20 cellular contexts compared by ENCODE assay signal in the genomic region with DNA sequence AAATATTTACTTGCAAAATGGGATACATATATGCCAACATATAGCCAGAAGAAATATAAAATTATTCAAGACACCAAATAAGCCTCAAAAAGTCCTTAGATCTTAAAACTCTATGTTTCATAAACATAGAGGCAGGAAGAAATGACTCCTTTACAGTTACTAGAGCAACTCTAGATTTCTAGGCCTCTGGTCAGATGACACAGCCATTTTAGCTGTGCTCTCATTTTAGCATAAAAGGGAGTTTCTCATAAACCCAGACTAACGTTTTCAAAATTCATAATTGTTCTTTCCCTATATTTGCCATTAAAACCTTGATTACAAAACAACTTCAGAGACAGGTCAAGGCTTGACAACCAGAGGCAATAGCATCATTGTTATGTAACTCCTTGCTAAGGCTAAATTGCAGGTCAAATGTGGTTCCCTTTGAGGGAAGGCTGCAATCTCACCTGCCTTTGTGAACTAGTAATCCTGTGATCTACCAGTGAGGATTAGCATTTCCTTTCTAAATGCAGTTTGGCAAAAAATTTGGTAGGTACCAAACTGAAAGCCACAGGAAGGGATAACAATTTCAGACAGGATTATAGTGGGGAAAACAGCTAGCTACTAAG. TPM values are rescaled to one million over a fixed set of nuclear protein-coding genes. Genes with fewer than 3 reads are reported as not detected.
DNase-seq lines count a peak whose midpoint lies in the region; ATAC-seq, FAIRE-seq and TF ChIP-seq lines count a peak whose summit lies in the region.
"Had no signal": no experiment of that assay in that cellular context is flagged by ENCODE, and none has a peak within 500 bp of the region (broad histone marks: within the 10 kb centered on the region; RNA-seq: fewer than 3 reads in every experiment).

No MANE protein-coding gene starts in this region.

- H2BK5ac ChIP-seq in mesenchymal stem cell (ENCODE audit: low read depth, low read length, poor library complexity, severe bottlenecking) = no peak overlapping the region

- H3K18ac ChIP-seq in mesenchymal stem cell (ENCODE audit: low read depth in 1 of 2, low read length in 2 of 2) = no peak overlapping the region

- no peak overlapping the region for H2BK15ac ChIP-seq in mesenchymal stem cell (ENCODE audit: low read depth, poor library complexity, severe bottlenecking)

- ATAC-seq in WTC11 (peak; percentile 86), foreskin keratinocyte (peak; percentile 24), GM18909 (IDR thresholded peaks at IDR 0.05; ENCODE audit: poor library complexity, unreplicated experiment) (no peak), gastroesophageal sphincter (no peak)
- ATAC-seq: left colon had no signal

- H3K9me3 ChIP-seq in mesenchymal stem cell (ENCODE audit: control insufficient read depth, low read length) (no peaks in the 10 kb centered on the region), gastroesophageal sphincter (no peaks in the 10 kb centered on the region), tibial artery (no peaks in the 10 kb centered on the region)
- H3K9me3 ChIP-seq: Caco-2, ovary, thyroid gland had no signal

- H3K36me3 ChIP-seq in mesenchymal stem cell (ENCODE audit: control insufficient read depth in 1 of 2, insufficient read depth in 2 of 2, low read depth in 1 of 2, low read length in 2 of 2) (peaks cover 0 to 4% of the 10 kb centered on the region in 2 experiments), gastroesophageal sphincter (no peaks in the 10 kb centered on the region), tibial artery (no peaks in the 10 kb centered on the region)
- H3K36me3 ChIP-seq: ovary, thyroid gland had no signal

- TF ChIP-seq EP300 in gastroesophageal sphincter (IDR thresholded peaks at IDR 0.05) = no peak

- 0 out of 2 replicates have a peak overlapping the region, but pooled peaks have one; percentile 27 for H3K4me3 Mint-ChIP-seq in WTC11

- H2AK5ac ChIP-seq in mesenchymal stem cell (ENCODE audit: low read length, severe bottlenecking) = no peak overlapping the region

- no peaks in the 10 kb centered on the region for H3K36me3 Mint-ChIP-seq in WTC11

- peak overlapping the region; percentile 86 for H3K27ac Mint-ChIP-seq in WTC11

- H3K4me2 ChIP-seq in mesenchymal stem cell (ENCODE audit: low read length, poor library complexity, severe bottlenecking) = no peak overlapping the region
- H3K4me2 ChIP-seq: hepatocyte had no signal

- no peak overlapping the region for H3K14ac ChIP-seq in mesenchymal stem cell (ENCODE audit: low read length in 2 of 2)

- no peaks in the 10 kb centered on the region for H3K27me3 Mint-ChIP-seq in WTC11 (ENCODE audit: low read depth)

- TF ChIP-seq CTCF in WTC11 (IDR thresholded peaks at IDR 0.05) = no peak
- no peak for TF ChIP-seq CTCF in foreskin keratinocyte (conservative IDR thresholded peaks at IDR 0.05)
- no peak for TF ChIP-seq CTCF in gastroesophageal sphincter (IDR thresholded peaks at IDR 0.05)
- no peak for TF ChIP-seq CTCF in tibial artery (IDR thresholded peaks at IDR 0.05)

- FAIRE-seq in H54 (lab: Jason Lieb, UNC) = peak; percentile 77

- peaks cover 47% of the 10 kb centered on the region for H3K4me1 Mint-ChIP-seq in WTC11

- no peak overlapping the region for H4K91ac ChIP-seq in mesenchymal stem cell (ENCODE audit: low read length)

- H3K4me1 ChIP-seq in foreskin keratinocyte (peaks cover 21% of the 10 kb centered on the region), mesenchymal stem cell (ENCODE audit: control insufficient read depth, insufficient read depth, low read depth, low read length) (no peaks in the 10 kb centered on the region), gastroesophageal sphincter (peaks cover 0 to 19% (median 0%) of the 10 kb centered on the region in 3 donors), tibial artery (no peaks in the 10 kb centered on the region)
- H3K4me1 ChIP-seq: Caco-2 had no signal

- no peak for TF ChIP-seq POLR2A in H54 (IDR thresholded peaks at IDR 0.05; ENCODE audit: low read depth, low read length)
- TF ChIP-seq POLR2A in gastroesophageal sphincter (IDR thresholded peaks at IDR 0.05) = no peak

- H3K79me1 ChIP-seq in mesenchymal stem cell (replicated peaks; ENCODE audit: low read length, poor library complexity, severe bottlenecking) = peaks cover 22% of the 10 kb centered on the region

- H3K4me3 ChIP-seq in mesenchymal stem cell (ENCODE audit: insufficient read depth in 1 of 2, low read depth in 1 of 2, low read length in 2 of 2) = no peak overlapping the region
- no peak overlapping the region for H3K4me3 ChIP-seq in gastroesophageal sphincter
- H3K4me3 ChIP-seq in tibial artery = no peak overlapping the region
- H3K4me3 ChIP-seq: hepatocyte, ovary, skin epidermis, thyroid gland had no signal

- H3K27ac ChIP-seq in foreskin keratinocyte = no peak overlapping the region
- H3K27ac ChIP-seq in mesenchymal stem cell (ENCODE audit: low read length, poor library complexity, severe bottlenecking) = no peak overlapping the region
- no peak overlapping the region for H3K27ac ChIP-seq in gastroesophageal sphincter
- no peak overlapping the region for H3K27ac ChIP-seq in tibial artery
- H3K27ac ChIP-seq: hepatocyte, ovary, thyroid gland had no signal

- H2BK12ac ChIP-seq in mesenchymal stem cell (ENCODE audit: low read length in 2 of 2) = no peak overlapping the region

- peak overlapping the region in 1 of 2 experiments; percentile 24 for H3K4ac ChIP-seq in mesenchymal stem cell (ENCODE audit: low read depth in 1 of 2, low read length in 2 of 2)

- WGBS in mesenchymal stem cell = 54% methylated on average over 1 of the region's 1 CpG
- WGBS in gastroesophageal sphincter (ENCODE audit: low coverage in 1 of 2), 2 donors = 21 to 28% methylated on average over 1 of the region's 1 CpG

- no peak overlapping the region for H3K9ac ChIP-seq in mesenchymal stem cell (ENCODE audit: low read length)

- peak; percentile 27 to 28 for DNase-seq in AML-193 (lab: John Stamatoyannopoulos, UW)
- no peak for DNase-seq in H54 (ENCODE audit: insufficient read length, low spot score)
- no peak for DNase-seq in WTC11 (ENCODE audit: low spot score)
- DNase-seq in foreskin keratinocyte = peak; percentile 37 to 57
- DNase-seq in mesenchymal stem cell = no peak
- no peak for DNase-seq in tibial artery
- DNase-seq: activated effector memory CD4-positive, alpha-beta T cell treated with Interleukin-2 at 50 U/mL for 16 hours; Caco-2; left colon; NCI-H1048; NCI-H748 treated with DMSO at 0.1 percent for 48 hours; ovary; thyroid gland had no signal

- intact Hi-C loops in tibial artery (cut with DNase I; ENCODE audit: low total_unique reads) = no loop called here

- no peak overlapping the region for H2BK120ac ChIP-seq in mesenchymal stem cell (ENCODE audit: low read depth, low read length)

- H4K8ac ChIP-seq in mesenchymal stem cell (ENCODE audit: low read length) = no peak overlapping the region

- H3K9me3 Mint-ChIP-seq in WTC11 = no peaks in the 10 kb centered on the region

- no peak overlapping the region for H2AFZ ChIP-seq in mesenchymal stem cell (ENCODE audit: low read depth, low read length)
- H2AFZ ChIP-seq: hepatocyte had no signal

- POLR2A ChIA-PET in WTC11 (lab: Charles Lee) = no interaction called here

- H3K27me3 ChIP-seq in foreskin keratinocyte (no peaks in the 10 kb centered on the region), mesenchymal stem cell (ENCODE audit: control insufficient read depth in 1 of 2, insufficient read depth in 1 of 2, low read length in 2 of 2) (no peaks in the 10 kb centered on the region), gastroesophageal sphincter (no peaks in the 10 kb centered on the region), tibial artery (no peaks in the 10 kb centered on the region)
- H3K27me3 ChIP-seq: hepatocyte, ovary, thyroid gland had no signal

- CTCF ChIA-PET in WTC11 (lab: Charles Lee) = no interaction called here

- H3K23ac ChIP-seq in mesenchymal stem cell (ENCODE audit: low read length in 2 of 2) = no peak overlapping the region

TF ChIP-seq in WTC11, 78 proteins besides CTCF, POLR2A, EP300 and RAD21 (continues in another document):
- no peak for TF ChIP-seq HMGA2 (CRISPR knock-in tag; IDR thresholded peaks at IDR 0.05)
- TF ChIP-seq RELA (CRISPR knock-in tag; IDR thresholded peaks at IDR 0.05; ENCODE audit: borderline replicate concordance) = no peak
- no peak for TF ChIP-seq ZNF671 (CRISPR knock-in tag; IDR thresholded peaks at IDR 0.05)
- no peak for TF ChIP-seq SP1 (CRISPR knock-in tag; conservative IDR thresholded peaks at IDR 0.05)
- TF ChIP-seq ZNF396 (CRISPR knock-in tag; IDR thresholded peaks at IDR 0.05; ENCODE audit: borderline replicate concordance) = no peak
- TF ChIP-seq, protein P1, sequence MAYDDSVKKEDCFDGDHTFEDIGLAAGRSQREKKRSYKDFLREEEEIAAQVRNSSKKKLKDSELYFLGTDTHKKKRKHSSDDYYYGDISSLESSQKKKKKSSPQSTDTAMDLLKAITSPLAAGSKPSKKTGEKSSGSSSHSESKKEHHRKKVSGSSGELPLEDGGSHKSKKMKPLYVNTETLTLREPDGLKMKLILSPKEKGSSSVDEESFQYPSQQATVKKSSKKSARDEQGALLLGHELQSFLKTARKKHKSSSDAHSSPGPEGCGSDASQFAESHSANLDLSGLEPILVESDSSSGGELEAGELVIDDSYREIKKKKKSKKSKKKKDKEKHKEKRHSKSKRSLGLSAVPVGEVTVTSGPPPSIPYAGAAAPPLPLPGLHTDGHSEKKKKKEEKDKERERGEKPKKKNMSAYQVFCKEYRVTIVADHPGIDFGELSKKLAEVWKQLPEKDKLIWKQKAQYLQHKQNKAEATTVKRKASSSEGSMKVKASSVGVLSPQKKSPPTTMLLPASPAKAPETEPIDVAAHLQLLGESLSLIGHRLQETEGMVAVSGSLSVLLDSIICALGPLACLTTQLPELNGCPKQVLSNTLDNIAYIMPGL (CRISPR knock-in tag; IDR thresholded peaks at IDR 0.05) = no peak

RNA-seq across cellular contexts. Expression of a gene that starts 8.2 kb away (rescaled TPM):
- total RNA-seq in WTC11 (2021) = 53.0 to 59.4 TPM (median 58.4 TPM) in 3 replicates
- total RNA-seq in foreskin keratinocyte = 103 and 114 TPM in 2 replicates
- polyA plus RNA-seq in foreskin keratinocyte = 121 and 140 TPM in 2 replicates
- polyA plus RNA-seq in mesenchymal stem cell (2013, experiment 1 of 2) = 59.6 TPM
- 61.7 TPM for polyA plus RNA-seq in mesenchymal stem cell (2013, experiment 2 of 2)
- total RNA-seq in gastroesophageal sphincter = 10 to 100 TPM; 61.4 to 84.4 (median 81.1) TPM

RNA-seq across cellular contexts. Expression of a gene that starts 8.2 kb away (rescaled TPM):
- total RNA-seq in WTC11 (2021) = 9.3 to 11.7 TPM (median 11.7 TPM) in 3 replicates
- total RNA-seq in foreskin keratinocyte = 8.3 and 12.8 TPM in 2 replicates
- polyA plus RNA-seq in foreskin keratinocyte = 1.2 and 1.3 TPM in 2 replicates
- 9.5 TPM for polyA plus RNA-seq in mesenchymal stem cell (2013, experiment 1 of 2)
- polyA plus RNA-seq in mesenchymal stem cell (2013, experiment 2 of 2) = 8.8 TPM
- total RNA-seq in gastroesophageal sphincter = 10 to 100 TPM; 15.5 to 36.3 (median 19.8) TPM

RNA-seq across cellular contexts. Expression of a gene that starts 36.3 kb away (rescaled TPM):
- total RNA-seq in WTC11 (2021) (not detected in 3 replicates), foreskin keratinocyte (not detected in 2 replicates), gastroesophageal sphincter (not detected)
- not detected in 2 replicates for polyA plus RNA-seq in foreskin keratinocyte
- polyA plus RNA-seq in mesenchymal stem cell (2013, experiment 1 of 2) = not detected
- not detected for polyA plus RNA-seq in mesenchymal stem cell (2013, experiment 2 of 2)
- total RNA-seq: activated CD8-positive, alpha-beta memory T cell treated with anti-CD3 and anti-CD28 coated beads for 36 hours; Caco-2; fibroblast of lung; H4; hepatocyte; left colon; ovary; thyroid gland had no signal
- polyA plus RNA-seq: fibroblast of lung, ovary had no signal

RNA-seq across cellular contexts. Expression of a gene that starts 56.7 kb away (rescaled TPM):
- total RNA-seq in WTC11 (2021) = 1.3 TPM in 1 of 3 replicates, not detected in the others
- total RNA-seq in foreskin keratinocyte = not detected in 2 replicates
- polyA plus RNA-seq in foreskin keratinocyte = 0.79 TPM in 1 of 2 replicates, not detected in the other
- 0.88 TPM for polyA plus RNA-seq in mesenchymal stem cell (2013, experiment 1 of 2)
- 0.63 TPM for polyA plus RNA-seq in mesenchymal stem cell (2013, experiment 2 of 2)
- not detected for total RNA-seq in gastroesophageal sphincter
- total RNA-seq: activated CD8-positive, alpha-beta memory T cell treated with anti-CD3 and anti-CD28 coated beads for 36 hours; Caco-2; H4; hepatocyte; left colon; ovary; thyroid gland had no signal
- polyA plus RNA-seq: fibroblast of lung, ovary had no signal

Comparison
In these comparisons a context has a peak if more than half of its experiments do, and no peak if none do; other contexts are left out.
1. DNase-seq: peak in AML-193 (2 of 2) and foreskin keratinocyte (2 of 2); none in H54 (single experiment), WTC11 (single experiment), mesenchymal stem cell (single experiment) and tibial artery (0 of 2).
2. ATAC-seq: peak in WTC11 (single experiment) and foreskin keratinocyte (single experiment); none in GM18909 (single experiment) and gastroesophageal sphincter (single experiment).